19 cellular contexts compared by ENCODE assay signal in the genomic region with DNA sequence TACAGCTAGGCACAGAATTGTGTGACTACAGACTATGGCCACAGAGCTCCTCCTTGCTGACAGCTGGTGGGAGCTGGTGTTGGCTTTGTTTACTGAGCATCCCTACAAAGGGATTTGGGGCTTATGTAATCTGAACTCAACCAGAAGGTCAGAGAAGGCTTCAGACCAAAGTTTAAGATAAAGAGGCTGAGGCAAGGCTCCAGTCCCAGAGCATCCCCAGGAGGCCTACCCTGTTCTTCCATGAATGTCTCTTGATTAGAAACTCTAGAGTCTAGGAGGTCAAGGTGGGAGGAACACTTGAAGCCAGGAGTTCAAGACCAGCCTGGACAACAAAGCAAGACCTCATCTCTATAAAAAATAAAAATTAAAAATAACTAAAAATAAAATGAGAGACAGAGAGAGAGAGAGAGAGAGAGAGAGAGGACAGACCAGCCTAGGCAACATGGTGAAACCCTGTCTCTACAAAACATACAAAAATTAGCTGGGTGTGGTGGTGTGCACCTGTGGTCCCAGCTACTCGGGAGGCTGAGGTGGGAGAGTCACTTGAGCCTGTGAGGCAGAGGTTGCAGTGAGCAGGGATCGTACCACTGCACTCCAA.
"Had no signal": no experiment of that assay in that cellular context is flagged by ENCODE, and none has a peak within 500 bp of the region (broad histone marks: within the 10 kb centered on the region; RNA-seq: fewer than 3 reads in every experiment).

No MANE protein-coding gene starts in this region.

- H3K36me3 ChIP-seq: gastrocnemius medialis, sigmoid colon had no signal

- DNase-seq: activated CD4-positive, alpha-beta memory T cell treated with anti-CD3 and anti-CD28 coated beads for 36 hours; activated CD4-positive, alpha-beta T cell treated with anti-CD3 and anti-CD28 coated beads for 48 hours; activated naive CD4-positive, alpha-beta T cell treated with Interleukin-2 at 50 U/mL for 16 hours; activated naive CD8-positive, alpha-beta T cell treated with anti-CD3 and anti-CD28 coated beads for 36 hours; activated T-cell treated with anti-CD3 and anti-CD28 coated beads, Interleukin-2, amount 50 U/mL, for 24 hours; central memory CD4-positive, alpha-beta T cell; effector memory CD4-positive, alpha-beta T cell; gastrocnemius medialis; hypothalamus; mesenchymal stem cell; naive thymus-derived CD4-positive, alpha-beta T cell; occipital lobe; posterior cingulate gyrus; sigmoid colon; stimulated activated CD4-positive, alpha-beta T cell treated with anti-CD3 and anti-CD28 coated beads, Interleukin-15, amount 100 ng/mL, for 24 hours; stimulated activated naive B cell treated with anti-CD40 and anti-IgM and Interleukin-4, amounts not matched to agents 10 μg/mL and 1 μg/mL and 100 μg/mL, for 72 hours; SW 1271; T-helper 17 cell had no signal

- H3K27me3 ChIP-seq: gastrocnemius medialis, sigmoid colon had no signal

- H3K4me3 ChIP-seq: gastrocnemius medialis, sigmoid colon, smooth muscle cell had no signal

- H3K4me1 ChIP-seq: gastrocnemius medialis, sigmoid colon had no signal

- H3K27ac ChIP-seq: gastrocnemius medialis, sigmoid colon had no signal

- H3K9me3 ChIP-seq: gastrocnemius medialis, sigmoid colon had no signal
